In genomic region chr13:94261163-94261562, GRCh38 we compare ENCODE assay signal across 16 cellular contexts.
DNase-seq lines count a peak whose midpoint lies in the region; ATAC-seq and TF ChIP-seq lines count a peak whose summit lies in the region.
"Had no signal": no experiment of that assay in that cellular context is flagged by ENCODE, and none has a peak within 500 bp of the region (broad histone marks: within the 10 kb centered on the region; RNA-seq: fewer than 3 reads in every experiment).

No MANE protein-coding gene starts in this region.

- H3K9me3 ChIP-seq in neutrophil (no peaks in the 10 kb centered on the region), HAP-1 (no peaks in the 10 kb centered on the region)
- H3K9me3 ChIP-seq: BLaER1 treated with 17β-estradiol and CSF1 and Interleukin-3, amounts not matched to agents 10 nM and 100 nM; SJSA1 had no signal

- DNase-seq in KG1 (lab: John Stamatoyannopoulos, UW) (peak; percentile 15), OCI-M1 (lab: John Stamatoyannopoulos, UW) (peak; percentile 14), HAP-1 (ENCODE audit: low spot score in 2 of 2) (no peak), SHP77 treated with DMSO at 0.1 percent for 48 hours (lab: John Stamatoyannopoulos, UW) (no peak)
- DNase-seq: CD4-positive, alpha-beta T cell; GM23248; H7; NCI-H1694; NCI-H2029 treated with DMSO at 0.1 percent for 48 hours; NCI-H2227 treated with DMSO at 0.1 percent for 48 hours had no signal

- H3K4me1 ChIP-seq in neutrophil (ENCODE audit: control insufficient read depth in 1 of 2, insufficient read depth in 1 of 2, low read depth in 1 of 2, low read length in 1 of 2) (peaks cover 25 to 37% of the 10 kb centered on the region in 2 experiments), HAP-1 (no peaks in the 10 kb centered on the region)
- H3K4me1 ChIP-seq: SJSA1 had no signal

- TF ChIP-seq CTCF in 22Rv1 (IDR thresholded peaks at IDR 0.05) (no peak), neutrophil (IDR thresholded peaks at IDR 0.05) (no peak)

- H3K36me3 ChIP-seq in neutrophil (no peaks in the 10 kb centered on the region), HAP-1 (replicated peaks) (no peaks in the 10 kb centered on the region)
- H3K36me3 ChIP-seq: BLaER1 treated with 17β-estradiol and CSF1 and Interleukin-3, amounts not matched to agents 10 nM and 100 nM; SJSA1 had no signal

- peak overlapping the region; percentile 78 for H3K27ac ChIP-seq in 22Rv1
- peak overlapping the region; percentile 64 for H3K27ac ChIP-seq in neutrophil
- H3K27ac ChIP-seq: BLaER1 treated with 17β-estradiol and CSF1 and Interleukin-3, amounts not matched to agents 10 nM and 100 nM; GM23248; KMS-11; SJSA1 had no signal

- no peak overlapping the region for H3K4me3 ChIP-seq in neutrophil (ENCODE audit: low read depth in 1 of 2, low read length in 1 of 2)
- H3K4me3 ChIP-seq in HAP-1: no peak overlapping the region
- H3K4me3 ChIP-seq: BLaER1 treated with 17β-estradiol and CSF1 and Interleukin-3, amounts not matched to agents 10 nM and 100 nM; GM23248; SJSA1 had no signal

- ATAC-seq in esophagus mucosa: no peak

- in situ Hi-C loops in HAP-1 (cut with MboI; ENCODE audit: low sequenced_read_pairs): no loop called here

- no peaks in the 10 kb centered on the region for H3K27me3 ChIP-seq in neutrophil
- no peaks in the 10 kb centered on the region for H3K27me3 ChIP-seq in HAP-1 (ENCODE audit: low read depth)
- H3K27me3 ChIP-seq: BLaER1 treated with 17β-estradiol and CSF1 and Interleukin-3, amounts not matched to agents 10 nM and 100 nM; SJSA1 had no signal

Comparison
In these comparisons a context has a peak if more than half of its experiments do, and no peak if none do; other contexts are left out.
1. DNase-seq: peak in KG1 (single experiment) and OCI-M1 (single experiment); none in HAP-1 (0 of 2) and SHP77 treated with DMSO at 0.1 percent for 48 hours (single experiment).